Comparison of ENCODE assay signal across 9 cellular contexts in the genomic region with DNA sequence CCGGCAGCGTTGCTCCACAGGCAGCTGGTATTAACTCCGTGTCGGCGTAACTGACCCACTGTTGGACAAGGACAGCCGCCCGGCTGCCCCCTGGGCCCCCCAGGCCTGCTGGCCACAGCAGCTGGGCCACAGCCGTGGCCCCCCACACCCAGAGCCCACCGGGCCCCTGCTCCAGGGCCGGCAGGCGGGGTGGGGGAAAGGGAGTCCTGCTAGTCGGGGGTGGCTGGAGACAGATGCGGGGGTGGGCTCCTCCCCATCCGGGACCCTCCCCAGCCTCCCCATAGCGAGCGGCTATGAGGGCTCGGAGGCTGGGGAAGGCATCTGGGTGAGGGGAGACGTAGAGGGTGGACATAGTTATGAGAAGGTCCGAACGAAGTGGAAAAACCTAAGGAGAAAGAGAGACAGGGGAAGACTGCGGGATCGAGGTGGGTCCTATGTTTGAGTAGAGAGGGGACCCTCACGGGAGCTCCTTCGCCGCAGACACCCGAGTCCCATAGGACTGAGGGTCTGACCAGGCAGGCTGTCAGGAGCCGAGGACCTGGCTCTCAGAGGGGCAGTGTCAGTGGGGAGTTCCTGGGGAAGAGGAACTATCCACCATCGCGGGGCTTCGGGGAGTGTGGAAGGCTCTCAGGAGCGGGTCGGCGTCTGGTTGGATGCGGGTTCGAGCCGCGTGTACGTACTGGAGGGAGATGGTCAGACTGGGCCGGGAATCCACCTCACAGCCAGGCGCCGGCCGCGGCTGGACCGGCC. TPM values are rescaled to one million over a fixed set of nuclear protein-coding genes. Genes with fewer than 3 reads are reported as not detected.
DNase-seq lines count a peak whose midpoint lies in the region; ATAC-seq and TF ChIP-seq lines count a peak whose summit lies in the region.
"Had no signal": no experiment of that assay in that cellular context is flagged by ENCODE, and none has a peak within 500 bp of the region (broad histone marks: within the 10 kb centered on the region; RNA-seq: fewer than 3 reads in every experiment).

No MANE protein-coding gene starts in this region.

- peak overlapping the region; percentile 62 for H2BK15ac ChIP-seq in mesenchymal stem cell (ENCODE audit: low read depth, poor library complexity, severe bottlenecking)

- 0% methylated on average over 30 of the region's 44 CpGs for WGBS in mesenchymal stem cell

- H2BK5ac ChIP-seq in mesenchymal stem cell (ENCODE audit: low read depth, low read length, poor library complexity, severe bottlenecking): peak overlapping the region; percentile 21

- peak overlapping the region; percentile 93 for H3K4me3 ChIP-seq in CD8-positive, alpha-beta T cell (ENCODE audit: low read depth, low read length)
- H3K4me3 ChIP-seq in NT2/D1 (ENCODE audit: insufficient read length, low read depth) (peak overlapping the region; percentile 94), colonic mucosa (peak overlapping the region; percentile 99), mesenchymal stem cell (ENCODE audit: insufficient read depth in 1 of 2, low read depth in 1 of 2, low read length in 2 of 2) (peak overlapping the region; percentile 74 to 98), upper lobe of right lung (peak overlapping the region; percentile 96)

- no peaks in the 10 kb centered on the region for H3K9me3 ChIP-seq in CD8-positive, alpha-beta T cell (ENCODE audit: low read length)
- H3K9me3 ChIP-seq in NT2/D1 (ENCODE audit: insufficient read depth, low read length): no peaks in the 10 kb centered on the region
- H3K9me3 ChIP-seq in colonic mucosa: no peaks in the 10 kb centered on the region
- H3K9me3 ChIP-seq in mesenchymal stem cell (ENCODE audit: control insufficient read depth, low read length): no peaks in the 10 kb centered on the region
- H3K9me3 ChIP-seq in upper lobe of right lung: no peaks in the 10 kb centered on the region

- no peaks in the 10 kb centered on the region for H3K27me3 ChIP-seq in CD8-positive, alpha-beta T cell (ENCODE audit: insufficient read depth, low read length)
- no peaks in the 10 kb centered on the region for H3K27me3 ChIP-seq in NT2/D1 (ENCODE audit: insufficient read depth, insufficient read length)
- H3K27me3 ChIP-seq in colonic mucosa: no peaks in the 10 kb centered on the region
- H3K27me3 ChIP-seq in mesenchymal stem cell (ENCODE audit: control insufficient read depth in 1 of 2, insufficient read depth in 1 of 2, low read length in 2 of 2): no peaks in the 10 kb centered on the region
- H3K27me3 ChIP-seq in upper lobe of right lung: no peaks in the 10 kb centered on the region

- H3K36me3 Mint-ChIP-seq in CD8-positive, alpha-beta T cell: peaks cover 27% of the 10 kb centered on the region

- H3K9me3 Mint-ChIP-seq in CD8-positive, alpha-beta T cell: no peaks in the 10 kb centered on the region

- H3K79me1 ChIP-seq in mesenchymal stem cell (replicated peaks; ENCODE audit: low read length, poor library complexity, severe bottlenecking): peaks cover 14% of the 10 kb centered on the region

- H3K4ac ChIP-seq in mesenchymal stem cell (ENCODE audit: low read depth in 1 of 2, low read length in 2 of 2): peak overlapping the region; percentile 86 to 92

- peak overlapping the region; percentile 88 to 93 for H3K14ac ChIP-seq in mesenchymal stem cell (ENCODE audit: low read length in 2 of 2)

- H2AFZ ChIP-seq in mesenchymal stem cell (ENCODE audit: low read depth, low read length): peak overlapping the region; percentile 55

- TF ChIP-seq CTCF in CD8-positive, alpha-beta T cell (IDR thresholded peaks at IDR 0.05): no peak
- TF ChIP-seq CTCF in colonic mucosa (IDR thresholded peaks at IDR 0.05): no peak
- no peak for TF ChIP-seq CTCF in upper lobe of right lung (IDR thresholded peaks at IDR 0.05)

- POLR2A ChIA-PET in CD8-positive, alpha-beta T cell (lab: Charles Lee): interaction anchor here (0.8 to 3.8 kb wide), 11 partner anchors 12 to 143 kb away, joined by 3 to 33 read pairs (median 6); a partner anchor contains a TSS

- CTCF ChIA-PET in CD8-positive, alpha-beta T cell (lab: Charles Lee): interaction anchor here (0.6 to 2.6 kb wide), 8 partner anchors 10 to 66 kb away, joined by 3 to 15 read pairs (median 4); a partner anchor contains a TSS

- H3K27ac Mint-ChIP-seq in CD8-positive, alpha-beta T cell: peak overlapping the region; percentile 98

- peak overlapping the region; percentile 93 for H2BK120ac ChIP-seq in mesenchymal stem cell (ENCODE audit: low read depth, low read length)

- H3K4me3 Mint-ChIP-seq in CD8-positive, alpha-beta T cell: peak overlapping the region; percentile 94

- peak in 3 of 7 experiments; percentile 27 to 62 (median 27) for DNase-seq in CD8-positive, alpha-beta T cell
- no peak for DNase-seq in NT2/D1 (ENCODE audit: low read depth, low spot score)
- DNase-seq in colonic mucosa: no peak
- peak; percentile 62 for DNase-seq in mesenchymal stem cell
- DNase-seq in upper lobe of right lung: no peak
- no peak for DNase-seq in NCI-H2081 (lab: John Stamatoyannopoulos, UW)

- no peak for ATAC-seq in CD8-positive, alpha-beta T cell
- peak; percentile 4 for ATAC-seq in GM21515 (IDR thresholded peaks at IDR 0.05; ENCODE audit: unreplicated experiment)
- peak; percentile 42 for ATAC-seq in upper lobe of right lung
- no peak for ATAC-seq in GM18870 (IDR thresholded peaks at IDR 0.05; ENCODE audit: unreplicated experiment)

- H4K91ac ChIP-seq in mesenchymal stem cell (ENCODE audit: low read length): peak overlapping the region; percentile 86

- peak overlapping the region in 1 of 2 experiments; percentile 41 for H2BK12ac ChIP-seq in mesenchymal stem cell (ENCODE audit: low read length in 2 of 2)

- H3K23ac ChIP-seq in mesenchymal stem cell (ENCODE audit: low read length in 2 of 2): peak overlapping the region; percentile 79 to 95

- peaks cover 44% of the 10 kb centered on the region for H3K4me1 ChIP-seq in CD8-positive, alpha-beta T cell (ENCODE audit: insufficient read depth, low read length)
- H3K4me1 ChIP-seq in NT2/D1 (ENCODE audit: insufficient read depth, insufficient read length) (peaks cover 2% of the 10 kb centered on the region), colonic mucosa (peaks cover 5% of the 10 kb centered on the region), mesenchymal stem cell (ENCODE audit: control insufficient read depth, insufficient read depth, low read depth, low read length) (peaks cover 15% of the 10 kb centered on the region), upper lobe of right lung (peaks cover 18% of the 10 kb centered on the region)

- H3K4me2 ChIP-seq in mesenchymal stem cell (ENCODE audit: low read length, poor library complexity, severe bottlenecking): peak overlapping the region; percentile 93

- H2AK5ac ChIP-seq in mesenchymal stem cell (ENCODE audit: low read length, severe bottlenecking): peak overlapping the region; percentile 70

- H3K18ac ChIP-seq in mesenchymal stem cell (ENCODE audit: low read depth in 1 of 2, low read length in 2 of 2): peak overlapping the region; percentile 94 to 97

- no peaks in the 10 kb centered on the region for H3K27me3 Mint-ChIP-seq in CD8-positive, alpha-beta T cell (ENCODE audit: low read depth)

- peak overlapping the region; percentile 99 for H4K8ac ChIP-seq in mesenchymal stem cell (ENCODE audit: low read length)

- H3K36me3 ChIP-seq in CD8-positive, alpha-beta T cell (ENCODE audit: insufficient read depth, low read length): no peaks in the 10 kb centered on the region
- peaks cover 49% of the 10 kb centered on the region for H3K36me3 ChIP-seq in NT2/D1 (ENCODE audit: insufficient read depth, insufficient read length, low read length)
- H3K36me3 ChIP-seq in colonic mucosa: no peaks in the 10 kb centered on the region
- peaks cover 24 to 33% of the 10 kb centered on the region in 2 experiments for H3K36me3 ChIP-seq in mesenchymal stem cell (ENCODE audit: control insufficient read depth in 1 of 2, insufficient read depth in 2 of 2, low read depth in 1 of 2, low read length in 2 of 2)
- peaks cover 17% of the 10 kb centered on the region for H3K36me3 ChIP-seq in upper lobe of right lung

- intact Hi-C loops in CD8-positive, alpha-beta T cell (cut with DNase I, micrococcal nuclease): loop anchor here (1.0 to 2.0 kb wide), 7 partner anchors 11 to 92 kb away; a partner anchor contains a TSS
- intact Hi-C loops in colonic mucosa (cut with DNase I) (no loop called here), upper lobe of right lung (cut with DNase I) (no loop called here)

- peaks cover 47% of the 10 kb centered on the region for H3K4me1 Mint-ChIP-seq in CD8-positive, alpha-beta T cell (ENCODE audit: low read depth)

- H3K9ac ChIP-seq in NT2/D1 (ENCODE audit: insufficient read length, low read depth) (peak overlapping the region; percentile 97), colonic mucosa (ENCODE audit: low read depth in 2 of 2, low read length in 2 of 2) (peak overlapping the region; percentile 92 to 98), mesenchymal stem cell (ENCODE audit: low read length) (peak overlapping the region; percentile 99)

- H3K27ac ChIP-seq in CD8-positive, alpha-beta T cell (ENCODE audit: low read depth, low read length): peak overlapping the region; percentile 83
- H3K27ac ChIP-seq in colonic mucosa: peak overlapping the region; percentile 93
- peak overlapping the region; percentile 85 for H3K27ac ChIP-seq in mesenchymal stem cell (ENCODE audit: low read length, poor library complexity, severe bottlenecking)
- peak overlapping the region; percentile 93 for H3K27ac ChIP-seq in upper lobe of right lung

RNA-seq across cellular contexts. Expression of a gene that starts 0.5 kb away (rescaled TPM):
- 10 to 100 TPM; 29.8 to 33.3 TPM for total RNA-seq in CD8-positive, alpha-beta T cell
- total RNA-seq in colonic mucosa (100 to 1,000 TPM in 1 of 2 donors, 10 to 100 TPM in 1; 40.8 to 136 TPM), upper lobe of right lung (53.0 TPM)
- polyA plus RNA-seq in mesenchymal stem cell (2013, experiment 1 of 2): 36.2 TPM
- polyA plus RNA-seq in mesenchymal stem cell (2013, experiment 2 of 2): 34.7 TPM

RNA-seq across cellular contexts. Expression of a gene that starts 11.7 kb away (rescaled TPM):
- total RNA-seq in CD8-positive, alpha-beta T cell: 10 to 100 TPM; 19.6 to 26.4 TPM
- total RNA-seq in colonic mucosa: 10 to 100 TPM; 37.6 to 61.3 TPM
- polyA plus RNA-seq in mesenchymal stem cell (2013, experiment 1 of 2): 56.3 TPM
- 60.3 TPM for polyA plus RNA-seq in mesenchymal stem cell (2013, experiment 2 of 2)
- 30.8 TPM for total RNA-seq in upper lobe of right lung

RNA-seq across cellular contexts. Expression of a gene that starts 17.9 kb away (rescaled TPM):
- total RNA-seq in CD8-positive, alpha-beta T cell: 1 to 10 TPM in 1 of 2 experiments, under 1 TPM in 1; 0.65 to 1.2 TPM
- total RNA-seq in colonic mucosa (10 to 100 TPM in 1 of 2 donors, 1 to 10 TPM in 1; 6.1 to 10.1 TPM), upper lobe of right lung (3.4 TPM)
- polyA plus RNA-seq in mesenchymal stem cell (2013, experiment 1 of 2): 0.39 TPM
- 0.16 TPM for polyA plus RNA-seq in mesenchymal stem cell (2013, experiment 2 of 2)
- total RNA-seq: SK-MEL-5 had no signal

RNA-seq across cellular contexts. Expression of a gene that starts 20.0 kb away (rescaled TPM):
- 1 to 10 TPM; 1.2 TPM for total RNA-seq in CD8-positive, alpha-beta T cell
- total RNA-seq in colonic mucosa: 1 to 10 TPM in 1 of 2 donors, under 1 TPM in 1; 0.98 to 1.4 TPM
- polyA plus RNA-seq in mesenchymal stem cell (2013, experiment 1 of 2): 0.70 TPM
- polyA plus RNA-seq in mesenchymal stem cell (2013, experiment 2 of 2): 0.64 TPM
- 2.0 TPM for total RNA-seq in upper lobe of right lung

RNA-seq across cellular contexts. Expression of a gene that starts 20.3 kb away (rescaled TPM):
- 1 to 10 TPM; 2.1 to 2.2 TPM for total RNA-seq in CD8-positive, alpha-beta T cell
- total RNA-seq in colonic mucosa: 100 to 1,000 TPM; 248 to 397 TPM
- 42.7 TPM for polyA plus RNA-seq in mesenchymal stem cell (2013, experiment 1 of 2)
- 44.5 TPM for polyA plus RNA-seq in mesenchymal stem cell (2013, experiment 2 of 2)
- total RNA-seq in upper lobe of right lung: 150 TPM

Comparison
In these comparisons a context has a peak if more than half of its experiments do, and no peak if none do; other contexts are left out.
1. ATAC-seq: peak in GM21515 (single experiment) and upper lobe of right lung (single experiment); none in CD8-positive, alpha-beta T cell (single experiment) and GM18870 (single experiment).
2. intact Hi-C loops: an anchor here in CD8-positive, alpha-beta T cell (1.0 to 2.0 kb wide); none called in colonic mucosa and upper lobe of right lung.
3. Peak in every context shown above with its lines, with median percentiles within 50 percentile points of each other: H3K27ac ChIP-seq, H3K4me3 ChIP-seq and H3K9ac ChIP-seq.